Comparison of ENCODE assay signal across 16 cellular contexts in genomic region chr7:148419856-148420508, GRCh38.
A peak's percentile ranks its signal among the peaks of the same experiment; 100 is the strongest.
DNase-seq lines count a peak whose midpoint lies in the region; ATAC-seq and TF ChIP-seq lines count a peak whose summit lies in the region.
"Had no signal": no experiment of that assay in that cellular context is flagged by ENCODE, and none has a peak within 500 bp of the region (broad histone marks: within the 10 kb centered on the region; RNA-seq: fewer than 3 reads in every experiment).

No MANE protein-coding gene starts in this region.

- TF ChIP-seq CTCF in upper lobe of left lung (IDR thresholded peaks at IDR 0.05) (no peak), upper lobe of right lung (IDR thresholded peaks at IDR 0.05) (no peak), dorsolateral prefrontal cortex (IDR thresholded peaks at IDR 0.05 in 54 of 56, conservative IDR thresholded peaks at IDR 0.05 in 2 of 56; ENCODE audit: low read depth in 1 of 56, partially characterized antibody in 56 of 56) (no peak)

- H3K4me3 ChIP-seq in upper lobe of left lung (no peak overlapping the region), upper lobe of right lung (no peak overlapping the region), dorsolateral prefrontal cortex (no peak overlapping the region)
- H3K4me3 ChIP-seq: body of pancreas, heart right ventricle, lung had no signal

- no peak for TF ChIP-seq POLR2A in upper lobe of left lung (IDR thresholded peaks at IDR 0.05)

- H3K9me3 ChIP-seq in upper lobe of left lung (no peaks in the 10 kb centered on the region), upper lobe of right lung (no peaks in the 10 kb centered on the region)
- H3K9me3 ChIP-seq: body of pancreas, heart right ventricle had no signal

- ATAC-seq in GM18498 (IDR thresholded peaks at IDR 0.05; ENCODE audit: unreplicated experiment) (peak; percentile 97), GM19397 (IDR thresholded peaks at IDR 0.05; ENCODE audit: unreplicated experiment) (peak; percentile 89), HG02852 (IDR thresholded peaks at IDR 0.05; ENCODE audit: unreplicated experiment) (peak; percentile 98), HG03520 (IDR thresholded peaks at IDR 0.05; ENCODE audit: unreplicated experiment) (peak; percentile 93), upper lobe of left lung (ENCODE audit: low FRiP score in 2 of 2) (no peak), upper lobe of right lung (no peak), HG02970 (IDR thresholded peaks at IDR 0.05; ENCODE audit: low FRiP score, unreplicated experiment) (no peak)
- ATAC-seq: body of pancreas, heart right ventricle, HepG2 had no signal

- no peak overlapping the region for H3K27ac ChIP-seq in upper lobe of left lung
- no peak overlapping the region for H3K27ac ChIP-seq in upper lobe of right lung
- H3K27ac ChIP-seq in dorsolateral prefrontal cortex, result no peak overlapping the region
- H3K27ac ChIP-seq: body of pancreas, heart right ventricle had no signal

- intact Hi-C loops in upper lobe of right lung (cut with DNase I), result no loop called here
- intact Hi-C loops in dorsolateral prefrontal cortex (cut with DNase I), result no loop called here

- no peaks in the 10 kb centered on the region for H3K27me3 ChIP-seq in upper lobe of left lung
- no peaks in the 10 kb centered on the region for H3K27me3 ChIP-seq in upper lobe of right lung
- no peaks in the 10 kb centered on the region for H3K27me3 ChIP-seq in dorsolateral prefrontal cortex
- H3K27me3 ChIP-seq: body of pancreas had no signal

- H3K4me1 ChIP-seq in upper lobe of left lung, result no peaks in the 10 kb centered on the region
- no peaks in the 10 kb centered on the region for H3K4me1 ChIP-seq in upper lobe of right lung
- H3K4me1 ChIP-seq: body of pancreas, heart right ventricle had no signal

- no peak for DNase-seq in upper lobe of left lung
- no peak for DNase-seq in upper lobe of right lung
- no peak for DNase-seq in dorsolateral prefrontal cortex
- DNase-seq: body of pancreas; EL; heart right ventricle; NCI-H2171 treated with DMSO at 0.1 percent for 48 hours; posterior cingulate gyrus; stimulated activated CD4-positive, alpha-beta T cell treated with anti-CD3 and anti-CD28 coated beads, Interleukin-4, amount 100 ng/mL, for 4 hours had no signal

- WGBS in upper lobe of left lung, 2 donors, result 71 to 76% methylated on average over 8 of the region's 8 CpGs

- TF ChIP-seq EP300 in upper lobe of left lung (IDR thresholded peaks at IDR 0.05), result no peak

- H3K36me3 ChIP-seq in upper lobe of left lung (no peaks in the 10 kb centered on the region), upper lobe of right lung (no peaks in the 10 kb centered on the region)
- H3K36me3 ChIP-seq: heart right ventricle had no signal

Comparison
In these comparisons a context has a peak if more than half of its experiments do, and no peak if none do; other contexts are left out.
1. ATAC-seq: peak in GM18498 (single experiment), GM19397 (single experiment), HG02852 (single experiment) and HG03520 (single experiment); none in upper lobe of left lung (0 of 2), upper lobe of right lung (single experiment) and HG02970 (single experiment).